In the genomic region with DNA sequence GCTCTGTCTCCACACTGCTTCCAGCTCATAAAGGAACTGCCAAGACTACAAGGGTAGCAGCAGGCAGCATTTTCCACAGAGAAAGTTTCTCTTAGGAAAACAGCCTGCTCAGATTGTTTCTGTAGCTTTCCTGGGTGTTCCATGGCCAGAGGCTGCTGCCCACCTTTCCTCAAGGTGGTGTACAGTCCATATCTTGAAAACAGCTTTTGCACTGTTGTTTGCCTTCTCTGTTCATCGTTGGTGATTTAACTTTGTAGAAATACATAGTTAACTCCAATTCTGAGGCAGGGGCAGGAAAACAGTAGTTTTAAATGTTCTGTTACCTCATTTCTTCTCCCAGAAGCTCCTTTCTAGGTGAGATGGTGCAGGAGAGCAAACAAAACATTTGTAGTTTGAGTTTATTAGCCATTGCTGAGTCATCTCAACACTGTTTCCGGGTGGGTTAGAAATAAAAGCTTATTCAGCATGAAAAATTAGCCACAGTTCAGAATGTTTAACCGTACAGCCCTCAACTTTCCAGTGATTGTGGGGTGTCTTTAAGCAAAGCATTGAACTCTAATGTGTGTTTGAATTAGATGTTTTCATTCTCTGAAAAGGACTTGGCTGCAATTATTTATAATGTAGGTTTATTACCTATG, we compare ENCODE assay signal across 10 cellular contexts. TPM values are rescaled to one million over a fixed set of nuclear protein-coding genes. Genes with fewer than 3 reads are reported as not detected.
DNase-seq lines count a peak whose midpoint lies in the region; ATAC-seq and TF ChIP-seq lines count a peak whose summit lies in the region.
"Had no signal": no experiment of that assay in that cellular context is flagged by ENCODE, and none has a peak within 500 bp of the region (broad histone marks: within the 10 kb centered on the region; RNA-seq: fewer than 3 reads in every experiment).

No MANE protein-coding gene starts in this region.

- peak overlapping the region; percentile 31 for H3K4me2 ChIP-seq in skeletal muscle satellite cell (ENCODE audit: low read length)

- CTCF ChIA-PET in activated CD4-positive, alpha-beta T cell treated with anti-CD3 and anti-CD28 coated beads for 36 hours (lab: Charles Lee): interaction anchor here (0.9 to 1.7 kb wide), 5 partner anchors 9 to 72 kb away, joined by 3 to 5 read pairs (median 4); no protein-coding TSS in a partner anchor

- H3K9me3 Mint-ChIP-seq in activated CD4-positive, alpha-beta T cell treated with anti-CD3 and anti-CD28 coated beads for 36 hours (ENCODE audit: low read depth): no peaks in the 10 kb centered on the region

- intact Hi-C loops in activated CD4-positive, alpha-beta T cell treated with anti-CD3 and anti-CD28 coated beads for 36 hours (cut with DNase I, micrococcal nuclease): no loop called here
- intact Hi-C loops in thyroid gland (cut with DNase I) (no loop called here), left cardiac atrium (cut with DNase I) (no loop called here)

- H3K9ac ChIP-seq in skeletal muscle satellite cell (ENCODE audit: low read depth, low read length): no peak overlapping the region

- no peak for DNase-seq in activated CD4-positive, alpha-beta T cell treated with anti-CD3 and anti-CD28 coated beads for 36 hours
- no peak for DNase-seq in activated CD4-positive, alpha-beta T cell treated with anti-CD3 and anti-CD28 coated beads for 1 hour
- DNase-seq in NCI-H69 (lab: John Stamatoyannopoulos, UW) (peak; percentile 45), cardiac fibroblast (ENCODE audit: low read depth in 2 of 2) (peak; percentile 19 to 39), thyroid gland (no peak), left cardiac atrium (no peak)
- DNase-seq: caudate nucleus, upper lobe of left lung had no signal

- H3K9me3 ChIP-seq in skeletal muscle satellite cell (replicated peaks; ENCODE audit: low read length) (no peaks in the 10 kb centered on the region), thyroid gland (no peaks in the 10 kb centered on the region)
- H3K9me3 ChIP-seq: upper lobe of left lung had no signal

- H3K27ac ChIP-seq in thyroid gland: peak overlapping the region in 1 of 3 donors; percentile 15

- H3K27me3 ChIP-seq in skeletal muscle satellite cell (ENCODE audit: control insufficient read depth, insufficient read depth, low read length): no peaks in the 10 kb centered on the region
- no peaks in the 10 kb centered on the region for H3K27me3 ChIP-seq in thyroid gland
- H3K27me3 ChIP-seq: upper lobe of left lung had no signal

- TF ChIP-seq CTCF in cardiac fibroblast (IDR thresholded peaks at IDR 0.05; ENCODE audit: low read depth, low read length) (no peak), thyroid gland (IDR thresholded peaks at IDR 0.05) (no peak)

- TF ChIP-seq POLR2A in thyroid gland (IDR thresholded peaks at IDR 0.05): no peak

- no peak overlapping the region for H3K4me3 ChIP-seq in cardiac fibroblast (replicated peaks in 1 of 2; ENCODE audit: low read depth in 2 of 2, low read length in 2 of 2)
- H3K4me3 ChIP-seq in skeletal muscle satellite cell (ENCODE audit: low read length): no peak overlapping the region
- H3K4me3 ChIP-seq in thyroid gland (replicated peaks in 1 of 3): no peak overlapping the region
- H3K4me3 ChIP-seq: upper lobe of left lung had no signal

- H3K4me1 ChIP-seq in skeletal muscle satellite cell (ENCODE audit: control insufficient read depth, insufficient read depth, low read length) (peaks cover 18% of the 10 kb centered on the region), thyroid gland (peaks cover 3 to 4% of the 10 kb centered on the region in 2 donors)

- H3K36me3 Mint-ChIP-seq in activated CD4-positive, alpha-beta T cell treated with anti-CD3 and anti-CD28 coated beads for 36 hours (ENCODE audit: low read depth): peaks cover 29% of the 10 kb centered on the region

- H3K4me3 Mint-ChIP-seq in activated CD4-positive, alpha-beta T cell treated with anti-CD3 and anti-CD28 coated beads for 36 hours: no peak overlapping the region

- POLR2A ChIA-PET in activated CD4-positive, alpha-beta T cell treated with anti-CD3 and anti-CD28 coated beads for 36 hours (lab: Charles Lee): no interaction called here

- H3K4me1 Mint-ChIP-seq in activated CD4-positive, alpha-beta T cell treated with anti-CD3 and anti-CD28 coated beads for 36 hours: peaks cover 21% of the 10 kb centered on the region

- peak; percentile 62 for ATAC-seq in activated CD4-positive, alpha-beta T cell treated with anti-CD3 and anti-CD28 coated beads for 36 hours
- ATAC-seq in GM21723 (IDR thresholded peaks at IDR 0.05; ENCODE audit: unreplicated experiment): no peak
- no peak for ATAC-seq in left cardiac atrium

- H3K36me3 ChIP-seq in skeletal muscle satellite cell (ENCODE audit: insufficient read depth, low read length): peaks cover 49% of the 10 kb centered on the region
- H3K36me3 ChIP-seq in thyroid gland: peaks cover 10 to 21% of the 10 kb centered on the region in 2 donors

- WGBS in thyroid gland, 2 donors: 50 to 64% methylated on average over 3 of the region's 3 CpGs

- peak overlapping the region; percentile 64 for H3K27ac Mint-ChIP-seq in activated CD4-positive, alpha-beta T cell treated with anti-CD3 and anti-CD28 coated beads for 36 hours

- no peaks in the 10 kb centered on the region for H3K27me3 Mint-ChIP-seq in activated CD4-positive, alpha-beta T cell treated with anti-CD3 and anti-CD28 coated beads for 36 hours

RNA-seq across cellular contexts. Expression of gene DIP2A, which starts 41.7 kb away (rescaled TPM):
- 10 to 100 TPM; 25.2 to 27.7 TPM for total RNA-seq in activated CD4-positive, alpha-beta T cell treated with anti-CD3 and anti-CD28 coated beads for 36 hours
- 25.8 and 26.9 TPM in 2 replicates for total RNA-seq in skeletal muscle satellite cell (2012; rRNA removed)
- total RNA-seq in thyroid gland (10 to 100 TPM; 35.1 to 56.3 (median 42.9) TPM), left cardiac atrium (10 to 100 TPM; 27.2 to 33.0 TPM)

Comparison
In these comparisons a context has a peak if more than half of its experiments do, and no peak if none do; other contexts are left out.
1. DNase-seq: peak in NCI-H69 (single experiment) and cardiac fibroblast (2 of 2); none in activated CD4-positive, alpha-beta T cell treated with anti-CD3 and anti-CD28 coated beads for 36 hours (single experiment), activated CD4-positive, alpha-beta T cell treated with anti-CD3 and anti-CD28 coated beads for 1 hour (single experiment), thyroid gland (0 of 2) and left cardiac atrium (single experiment).